11 cellular contexts compared by ENCODE assay signal in the genomic region with DNA sequence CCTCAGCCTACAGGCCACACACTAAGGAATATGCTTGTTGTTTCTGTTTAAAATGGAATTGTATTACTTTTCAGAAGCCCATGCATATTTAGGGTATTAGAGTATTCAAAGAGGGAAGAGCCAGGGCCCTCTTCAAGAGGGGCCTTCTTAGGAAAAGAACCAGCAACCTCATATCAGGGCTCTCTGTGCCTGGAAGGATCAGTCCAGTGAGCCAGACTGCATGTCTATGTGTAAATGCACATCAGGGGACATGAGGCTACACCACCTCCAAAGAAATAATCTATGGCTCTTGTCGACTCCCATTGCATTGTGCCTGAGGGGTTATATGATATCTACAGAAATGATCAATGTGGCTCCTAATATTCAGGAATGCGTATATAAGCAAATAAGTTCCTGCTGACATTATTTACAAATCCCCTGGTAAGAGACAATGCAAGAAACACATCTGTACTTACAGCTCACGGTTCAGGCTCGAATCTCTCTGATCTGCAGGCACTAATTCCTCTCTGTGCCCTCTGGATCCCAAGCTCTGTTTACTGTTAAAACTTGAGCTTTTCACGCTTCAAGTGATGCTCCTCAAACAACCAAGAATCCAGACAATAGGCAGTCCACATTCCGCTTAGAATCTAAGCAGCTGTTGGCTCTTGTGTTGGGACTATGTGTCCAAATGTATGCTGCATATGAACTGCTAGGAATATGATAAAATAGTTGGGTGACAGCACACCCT.
DNase-seq lines count a peak whose midpoint lies in the region; ATAC-seq and TF ChIP-seq lines count a peak whose summit lies in the region.
"Had no signal": no experiment of that assay in that cellular context is flagged by ENCODE, and none has a peak within 500 bp of the region (broad histone marks: within the 10 kb centered on the region; RNA-seq: fewer than 3 reads in every experiment).

No MANE protein-coding gene starts in this region.

- H3K36me3 Mint-ChIP-seq in stimulated activated naive CD8-positive, alpha-beta T cell treated with anti-CD3 and anti-CD28 coated beads, Interleukin-15, Interleukin-2, amounts not matched to agents 100 ng/mL and 50 ng/mL, for 24 hours (ENCODE audit: low read depth) = no peaks in the 10 kb centered on the region
- peaks cover 6 to 30% of the 10 kb centered on the region in 2 donors for H3K36me3 Mint-ChIP-seq in activated naive CD4-positive, alpha-beta T cell treated with anti-CD3 and anti-CD28 coated beads, Interleukin-2, amount 50 U/mL, for 72 hours

- intact Hi-C loops in sigmoid colon (cut with DNase I) (no loop called here), prostate gland (cut with DNase I) (no loop called here)

- H3K4me3 Mint-ChIP-seq in stimulated activated naive CD8-positive, alpha-beta T cell treated with anti-CD3 and anti-CD28 coated beads, Interleukin-15, Interleukin-2, amounts not matched to agents 100 ng/mL and 50 ng/mL, for 24 hours = peak overlapping the region; percentile 72

- 86% methylated on average over 6 of the region's 6 CpGs for WGBS in sigmoid colon, 2 donors
- 66% methylated on average over 6 of the region's 6 CpGs for WGBS in prostate gland

- no peaks in the 10 kb centered on the region for H3K27me3 ChIP-seq in mucosa of rectum (ENCODE audit: control insufficient read depth in 2 of 2, insufficient read depth in 2 of 2, low read length in 2 of 2)
- no peaks in the 10 kb centered on the region for H3K27me3 ChIP-seq in sigmoid colon
- H3K27me3 ChIP-seq in prostate gland (replicated peaks; ENCODE audit: insufficient read depth) = no peaks in the 10 kb centered on the region

- H3K9me3 ChIP-seq in mucosa of rectum (ENCODE audit: control insufficient read depth in 2 of 2, low read length in 2 of 2) (no peaks in the 10 kb centered on the region), sigmoid colon (no peaks in the 10 kb centered on the region), prostate gland (no peaks in the 10 kb centered on the region)

- TF ChIP-seq POLR2A in sigmoid colon (IDR thresholded peaks at IDR 0.05) (no peak), prostate gland (IDR thresholded peaks at IDR 0.05) (no peak)

- H3K4me3 ChIP-seq in mucosa of rectum (ENCODE audit: low read length in 2 of 2) (no peak overlapping the region), sigmoid colon (no peak overlapping the region), prostate gland (no peak overlapping the region)

- no peak for TF ChIP-seq CTCF in sigmoid colon (IDR thresholded peaks at IDR 0.05)
- TF ChIP-seq CTCF in prostate gland (IDR thresholded peaks at IDR 0.05) = no peak
- TF ChIP-seq CTCF in GM13976 (IDR thresholded peaks at IDR 0.05; ENCODE audit: borderline replicate concordance, control extremely low read depth, extremely low read depth, insufficient read depth, missing control alignments) = no peak

- no peak for ATAC-seq in stimulated activated naive CD8-positive, alpha-beta T cell treated with anti-CD3 and anti-CD28 coated beads, Interleukin-15, Interleukin-2, amounts not matched to agents 100 U/mL and 50 U/mL, for 24 hours
- ATAC-seq in activated naive CD4-positive, alpha-beta T cell treated with anti-CD3 and anti-CD28 coated beads, Interleukin-2, amount 50 U/mL, for 72 hours = no peak
- ATAC-seq: SK-N-SH treated with all-trans-retinoic acid at 6 μM for 48 hours had no signal

- in situ Hi-C loops in GM13976 (cut with MboI; ENCODE audit: low sequenced_read_pairs, unreplicated experiment) = no loop called here

- DNase-seq in stimulated activated naive CD8-positive, alpha-beta T cell treated with anti-CD3 and anti-CD28 coated beads, Interleukin-15, Interleukin-2, amounts not matched to agents 100 U/mL and 50 U/mL, for 24 hours = no peak
- no peak for DNase-seq in activated naive CD4-positive, alpha-beta T cell treated with anti-CD3 and anti-CD28 coated beads, Interleukin-2, amount 50 U/mL, for 72 hours (ENCODE audit: low spot score in 2 of 2)
- DNase-seq in sigmoid colon = no peak
- DNase-seq in prostate gland (ENCODE audit: low spot score) = no peak
- DNase-seq in NCI-H2107 treated with DMSO at 0.1 percent for 48 hours (lab: John Stamatoyannopoulos, UW; ENCODE audit: unreplicated experiment) = no peak
- DNase-seq in GM13976 (ENCODE audit: low spot score) = no peak
- DNase-seq: COR-L47, glutamatergic neuron had no signal

- peaks cover 6 to 13% of the 10 kb centered on the region in 2 donors for H3K4me1 ChIP-seq in mucosa of rectum (ENCODE audit: control insufficient read depth in 2 of 2, insufficient read depth in 2 of 2, low read length in 2 of 2)
- peaks cover 0 to 14% (median 10%) of the 10 kb centered on the region in 4 donors for H3K4me1 ChIP-seq in sigmoid colon
- no peaks in the 10 kb centered on the region for H3K4me1 ChIP-seq in prostate gland (replicated peaks)

- no peak overlapping the region for H3K9ac ChIP-seq in mucosa of rectum (ENCODE audit: low read depth in 1 of 2, low read length in 2 of 2)

- peak overlapping the region; percentile 99 for H3K27ac Mint-ChIP-seq in stimulated activated naive CD8-positive, alpha-beta T cell treated with anti-CD3 and anti-CD28 coated beads, Interleukin-15, Interleukin-2, amounts not matched to agents 100 ng/mL and 50 ng/mL, for 24 hours
- peak overlapping the region; percentile 92 to 98 for H3K27ac Mint-ChIP-seq in activated naive CD4-positive, alpha-beta T cell treated with anti-CD3 and anti-CD28 coated beads, Interleukin-2, amount 50 U/mL, for 72 hours

- no peaks in the 10 kb centered on the region for H3K9me3 Mint-ChIP-seq in stimulated activated naive CD8-positive, alpha-beta T cell treated with anti-CD3 and anti-CD28 coated beads, Interleukin-15, Interleukin-2, amounts not matched to agents 100 ng/mL and 50 ng/mL, for 24 hours
- H3K9me3 Mint-ChIP-seq in activated naive CD4-positive, alpha-beta T cell treated with anti-CD3 and anti-CD28 coated beads, Interleukin-2, amount 50 U/mL, for 72 hours = peaks cover 5 to 21% of the 10 kb centered on the region in 2 donors

- H3K4me1 Mint-ChIP-seq in stimulated activated naive CD8-positive, alpha-beta T cell treated with anti-CD3 and anti-CD28 coated beads, Interleukin-15, Interleukin-2, amounts not matched to agents 100 ng/mL and 50 ng/mL, for 24 hours (ENCODE audit: low read depth) = peaks cover 50% of the 10 kb centered on the region

- no peaks in the 10 kb centered on the region for H3K27me3 Mint-ChIP-seq in stimulated activated naive CD8-positive, alpha-beta T cell treated with anti-CD3 and anti-CD28 coated beads, Interleukin-15, Interleukin-2, amounts not matched to agents 100 ng/mL and 50 ng/mL, for 24 hours

- peak overlapping the region; percentile 66 to 80 for H3K27ac ChIP-seq in mucosa of rectum (ENCODE audit: low read depth in 2 of 2, low read length in 2 of 2)
- peak overlapping the region in 2 of 4 donors; percentile 54 to 55 for H3K27ac ChIP-seq in sigmoid colon
- no peak overlapping the region for H3K27ac ChIP-seq in prostate gland

- TF ChIP-seq EP300 in sigmoid colon (IDR thresholded peaks at IDR 0.05) = no peak

- H3K36me3 ChIP-seq in mucosa of rectum (ENCODE audit: control insufficient read depth in 2 of 2, insufficient read depth in 2 of 2, low read length in 2 of 2) = no peaks in the 10 kb centered on the region
- H3K36me3 ChIP-seq in sigmoid colon = no peaks in the 10 kb centered on the region
- no peaks in the 10 kb centered on the region for H3K36me3 ChIP-seq in prostate gland

Comparison
In these comparisons a context has a peak if more than half of its experiments do, and no peak if none do; other contexts are left out.
1. H3K27ac ChIP-seq: peak in mucosa of rectum (2 of 2); none in prostate gland (0 of 2).